ENCODE assay signal across 9 cellular contexts in genomic region chr18:70491734-70492348, GRCh38.
A peak's percentile ranks its signal among the peaks of the same experiment; 100 is the strongest.
DNase-seq lines count a peak whose midpoint lies in the region; ATAC-seq and TF ChIP-seq lines count a peak whose summit lies in the region.
"Had no signal": no experiment of that assay in that cellular context is flagged by ENCODE, and none has a peak within 500 bp of the region (broad histone marks: within the 10 kb centered on the region; RNA-seq: fewer than 3 reads in every experiment).

No MANE protein-coding gene starts in this region.

- no peak overlapping the region for H3K4me3 ChIP-seq in ascending aorta

- no peaks in the 10 kb centered on the region for H3K36me3 ChIP-seq in ascending aorta
- H3K36me3 ChIP-seq: neutrophil had no signal

- ATAC-seq in GM21737 (IDR thresholded peaks at IDR 0.05; ENCODE audit: unreplicated experiment) (peak; percentile 80), SK-N-SH treated with all-trans-retinoic acid at 6 μM for 48 hours (peak; percentile 95)

- H3K27me3 ChIP-seq in ascending aorta: no peaks in the 10 kb centered on the region
- H3K27me3 ChIP-seq: neutrophil had no signal

- peak; percentile 29 for DNase-seq in NCI-H2107 treated with DMSO at 0.1 percent for 48 hours (lab: John Stamatoyannopoulos, UW; ENCODE audit: unreplicated experiment)
- DNase-seq in NCI-H2107 (lab: John Stamatoyannopoulos, UW): no peak
- DNase-seq in KBM-7: peak; percentile 64
- peak in 1 of 2 donors; percentile 72 for DNase-seq in ascending aorta (ENCODE audit: low spot score in 2 of 2)
- peak; percentile 72 for DNase-seq in iPS-NIHi11 (ENCODE audit: low spot score)
- DNase-seq in stimulated activated CD4-positive, alpha-beta T cell treated with anti-CD3 and anti-CD28 coated beads, Interleukin-1b, Interleukin-23, amount 100 ng/mL, for 48 hours: peak; percentile 32

- no peaks in the 10 kb centered on the region for H3K9me3 ChIP-seq in ascending aorta
- H3K9me3 ChIP-seq: neutrophil had no signal

- TF ChIP-seq CTCF in ascending aorta (IDR thresholded peaks at IDR 0.05): peak in 2 of 3 experiments; percentile 39 to 56

- H3K4me1 ChIP-seq in ascending aorta: no peaks in the 10 kb centered on the region

- in situ Hi-C loops in KBM-7 (cut with MboI; ENCODE audit: low pct_unique_long_range_greater_than_20kb, low sequenced_read_pairs): no loop called here

- intact Hi-C loops in ascending aorta (cut with DNase I): no loop called here

- H3K27ac ChIP-seq in ascending aorta: no peak overlapping the region
- H3K27ac ChIP-seq: neutrophil had no signal

TF ChIP-seq in SK-N-SH treated with all-trans-retinoic acid at 6 μM for 48 hours, 23 proteins besides CTCF, POLR2A, EP300 and RAD21:
- TF ChIP-seq TOX (CRISPR knock-in tag; IDR thresholded peaks at IDR 0.05; ENCODE audit: borderline replicate concordance): no peak
- TF ChIP-seq TCF4 (CRISPR knock-in tag; IDR thresholded peaks at IDR 0.05; ENCODE audit: borderline replicate concordance): no peak
- no peak for TF ChIP-seq PATZ1 (CRISPR knock-in tag; IDR thresholded peaks at IDR 0.05; ENCODE audit: borderline replicate concordance)
- no peak for TF ChIP-seq ZFP30 (CRISPR knock-in tag; IDR thresholded peaks at IDR 0.05)
- TF ChIP-seq RARB (CRISPR knock-in tag; IDR thresholded peaks at IDR 0.05): no peak
- no peak for TF ChIP-seq ZNF70 (CRISPR knock-in tag; IDR thresholded peaks at IDR 0.05)
- no peak for TF ChIP-seq OSR1 (CRISPR knock-in tag; IDR thresholded peaks at IDR 0.05)
